In the genomic region with DNA sequence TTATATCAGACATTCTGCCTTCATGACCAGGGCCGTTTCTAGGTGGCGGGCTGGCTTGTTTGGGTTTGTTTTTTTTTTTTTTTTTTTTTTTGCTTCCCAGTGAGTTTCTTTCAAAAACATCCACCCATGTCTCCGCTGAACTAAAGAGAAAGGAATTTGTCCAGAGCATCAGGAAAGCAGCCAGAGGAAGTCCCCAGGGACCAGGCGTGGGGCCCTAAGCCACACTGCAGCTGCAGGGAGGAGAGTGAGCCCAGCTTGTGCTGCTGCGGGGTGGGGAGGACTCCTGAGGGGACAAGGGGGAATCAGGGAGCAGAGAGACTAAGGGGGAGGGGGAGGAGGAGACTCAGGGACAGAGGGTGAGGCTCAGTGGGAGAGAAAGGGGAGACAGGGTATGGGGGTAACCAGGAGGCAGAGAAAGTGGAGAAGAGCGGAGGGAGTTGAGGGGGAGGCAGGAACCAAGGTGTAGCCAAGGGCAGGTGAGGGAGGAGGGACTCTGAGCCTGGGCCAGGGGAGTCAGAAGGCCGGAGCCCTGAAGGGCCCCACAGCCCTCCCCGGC, we compare ENCODE assay signal across 8 cellular contexts. TPM values are rescaled to one million over a fixed set of nuclear protein-coding genes. Genes with fewer than 3 reads are reported as not detected.
DNase-seq lines count a peak whose midpoint lies in the region; ATAC-seq and TF ChIP-seq lines count a peak whose summit lies in the region.

No MANE protein-coding gene starts in this region.

- H3K9me3 ChIP-seq in HEK293 (ENCODE audit: control insufficient read depth, insufficient read depth, low read depth, low read length) (no peaks in the 10 kb centered on the region), SJCRH30 (replicated peaks) (no peaks in the 10 kb centered on the region), left ventricle myocardium inferior (replicated peaks) (no peaks in the 10 kb centered on the region)

- H3K4me3 ChIP-seq in HEK293 (ENCODE audit: low read depth, low read length) (no peak overlapping the region), SJCRH30 (no peak overlapping the region), left ventricle myocardium inferior (peak overlapping the region; percentile 27)

- peaks cover 20% of the 10 kb centered on the region for H3K4me1 ChIP-seq in HEK293 (ENCODE audit: control insufficient read depth, insufficient read depth, low read length)
- H3K4me1 ChIP-seq in SJCRH30: peaks cover 46% of the 10 kb centered on the region
- peaks cover 61% of the 10 kb centered on the region for H3K4me1 ChIP-seq in left ventricle myocardium inferior

- POLR2A ChIA-PET in HEK293 (lab: Yijun Ruan, JAX): interaction anchor here (0.6 to 1.1 kb wide), 4 partner anchors 11 to 228 kb away, joined by 3 to 4 read pairs (median 4); no protein-coding TSS in a partner anchor

- intact Hi-C loops in left ventricle myocardium inferior (cut with micrococcal nuclease): no loop called here

- peak overlapping the region; percentile 71 for H3K27ac ChIP-seq in HEK293 (ENCODE audit: extremely low read depth, low read depth, low read length)
- H3K27ac ChIP-seq in SJCRH30: peak overlapping the region; percentile 50
- H3K27ac ChIP-seq in left ventricle myocardium inferior (replicated peaks): peak overlapping the region; percentile 86

- DNase-seq in SJCRH30: peak; percentile 91 to 92
- peak; percentile 92 for DNase-seq in left ventricle myocardium inferior
- DNase-seq in stromal cell of bone marrow (ENCODE audit: low read depth): peak; percentile 87
- no peak for DNase-seq in effector CD8-positive, alpha-beta T cell (lab: John Stamatoyannopoulos, UW)
- DNase-seq in NOMO-1 treated with DMSO at 0.1 percent for 48 hours (lab: John Stamatoyannopoulos, UW; ENCODE audit: unreplicated experiment): no peak

- no peaks in the 10 kb centered on the region for H3K27me3 ChIP-seq in SJCRH30
- H3K27me3 ChIP-seq in left ventricle myocardium inferior (ENCODE audit: low read depth): peaks cover 4% of the 10 kb centered on the region

- CTCF ChIA-PET in HEK293 (lab: Yijun Ruan, JAX): interaction anchor here (0.6 to 16.8 kb wide), 8 partner anchors 9 to 348 kb away, joined by 3 to 301 read pairs (median 4); no protein-coding TSS in a partner anchor

- H3K36me3 ChIP-seq in HEK293 (ENCODE audit: control insufficient read depth in 2 of 2, insufficient read depth in 1 of 2, low read length in 2 of 2) (no peaks in the 10 kb centered on the region), SJCRH30 (no peaks in the 10 kb centered on the region), left ventricle myocardium inferior (no peaks in the 10 kb centered on the region)

- TF ChIP-seq CTCF in HEK293 (tag by site-specific recombination; IDR thresholded peaks at IDR 0.05): no peak
- no peak for TF ChIP-seq CTCF in left ventricle myocardium inferior (IDR thresholded peaks at IDR 0.05; ENCODE audit: borderline replicate concordance)

- ATAC-seq in HG02970 (IDR thresholded peaks at IDR 0.05; ENCODE audit: low FRiP score, unreplicated experiment) (no peak), GM19452 (IDR thresholded peaks at IDR 0.05; ENCODE audit: unreplicated experiment) (no peak)

TF ChIP-seq in HEK293, 187 proteins besides CTCF, POLR2A, EP300 and RAD21 (continues in another document):
- TF ChIP-seq ZNF626 (tag by site-specific recombination; IDR thresholded peaks at IDR 0.05) (no peak), ZIC2 (tag by site-specific recombination; IDR thresholded peaks at IDR 0.05) (peak; percentile 99), ZNF433 (tag by site-specific recombination; IDR thresholded peaks at IDR 0.05; ENCODE audit: low read depth) (no peak), ZBTB17 (tag by site-specific recombination; IDR thresholded peaks at IDR 0.05) (peak; percentile 41; the same call in 1 of the 2 replicates), ZNF423 (tag by site-specific recombination; IDR thresholded peaks at IDR 0.05) (0 out of 2 replicates have a peak, but pooled peaks have one; percentile 59), ZNF660 (tag by site-specific recombination; IDR thresholded peaks at IDR 0.05) (no peak), ZNF837 (tag by site-specific recombination; IDR thresholded peaks at IDR 0.05) (no peak), ZNF175 (tag by site-specific recombination; IDR thresholded peaks at IDR 0.05) (no peak), GLI4 (tag by site-specific recombination; IDR thresholded peaks at IDR 0.05) (0 out of 2 replicates have a peak, but pooled peaks have one; percentile 19), ZBTB48 (tag by site-specific recombination; IDR thresholded peaks at IDR 0.05) (peak; percentile 96), ZNF221 (tag by site-specific recombination; IDR thresholded peaks at IDR 0.05; ENCODE audit: borderline replicate concordance) (no peak), KLF16 (tag by site-specific recombination; IDR thresholded peaks at IDR 0.05) (no peak), ZNF366 (tag by site-specific recombination; conservative IDR thresholded peaks at IDR 0.05) (peak; percentile 86), ZNF610 (tag by site-specific recombination; IDR thresholded peaks at IDR 0.05; ENCODE audit: borderline replicate concordance) (no peak), ZNF561 (tag by site-specific recombination; IDR thresholded peaks at IDR 0.05; ENCODE audit: borderline replicate concordance) (no peak), ZNF664 (tag by site-specific recombination; IDR thresholded peaks at IDR 0.05) (no peak), ZNF248 (tag by site-specific recombination; IDR thresholded peaks at IDR 0.05) (no peak), ZNF140 (tag by site-specific recombination; IDR thresholded peaks at IDR 0.05) (no peak), ZBTB20 (tag by site-specific recombination; IDR thresholded peaks at IDR 0.05) (peak; percentile 18; the same call in 1 of the 2 replicates), YY2 (tag by site-specific recombination; IDR thresholded peaks at IDR 0.05) (peak; percentile 46; the same call in 1 of the 2 replicates), ZBTB7A (tag by site-specific recombination; IDR thresholded peaks at IDR 0.05; ENCODE audit: low read depth) (peak; percentile 63; the same call in 1 of the 2 replicates), ZNF266 (tag by site-specific recombination; IDR thresholded peaks at IDR 0.05; ENCODE audit: low read depth) (no peak), ZNF510 (tag by site-specific recombination; IDR thresholded peaks at IDR 0.05; ENCODE audit: insufficient replicate concordance) (no peak), SP3 (tag by site-specific recombination; IDR thresholded peaks at IDR 0.05) (no peak), ZBTB1 (tag by site-specific recombination; IDR thresholded peaks at IDR 0.05) (no peak), ZBTB8A (tag by site-specific recombination; IDR thresholded peaks at IDR 0.05) (peak; percentile 62), ZNF239 (tag by site-specific recombination; IDR thresholded peaks at IDR 0.05) (no peak), GFI1B (tag by site-specific recombination; IDR thresholded peaks at IDR 0.05) (no peak), HOXA7 (CRISPR knock-in tag; IDR thresholded peaks at IDR 0.05; ENCODE audit: borderline replicate concordance) (no peak), ZNF311 (tag by site-specific recombination; IDR thresholded peaks at IDR 0.05; ENCODE audit: borderline replicate concordance) (no peak)
- TF ChIP-seq, protein P1, sequence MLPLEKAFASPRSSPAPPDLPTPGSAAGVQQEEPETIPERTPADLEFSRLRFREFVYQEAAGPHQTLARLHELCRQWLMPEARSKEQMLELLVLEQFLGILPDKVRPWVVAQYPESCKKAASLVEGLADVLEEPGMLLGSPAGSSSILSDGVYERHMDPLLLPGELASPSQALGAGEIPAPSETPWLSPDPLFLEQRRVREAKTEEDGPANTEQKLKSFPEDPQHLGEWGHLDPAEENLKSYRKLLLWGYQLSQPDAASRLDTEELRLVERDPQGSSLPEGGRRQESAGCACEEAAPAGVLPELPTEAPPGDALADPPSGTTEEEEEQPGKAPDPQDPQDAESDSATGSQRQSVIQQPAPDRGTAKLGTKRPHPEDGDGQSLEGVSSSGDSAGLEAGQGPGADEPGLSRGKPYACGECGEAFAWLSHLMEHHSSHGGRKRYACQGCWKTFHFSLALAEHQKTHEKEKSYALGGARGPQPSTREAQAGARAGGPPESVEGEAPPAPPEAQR (tag by site-specific recombination; IDR thresholded peaks at IDR 0.05): no peak
- TF ChIP-seq, protein P2, sequence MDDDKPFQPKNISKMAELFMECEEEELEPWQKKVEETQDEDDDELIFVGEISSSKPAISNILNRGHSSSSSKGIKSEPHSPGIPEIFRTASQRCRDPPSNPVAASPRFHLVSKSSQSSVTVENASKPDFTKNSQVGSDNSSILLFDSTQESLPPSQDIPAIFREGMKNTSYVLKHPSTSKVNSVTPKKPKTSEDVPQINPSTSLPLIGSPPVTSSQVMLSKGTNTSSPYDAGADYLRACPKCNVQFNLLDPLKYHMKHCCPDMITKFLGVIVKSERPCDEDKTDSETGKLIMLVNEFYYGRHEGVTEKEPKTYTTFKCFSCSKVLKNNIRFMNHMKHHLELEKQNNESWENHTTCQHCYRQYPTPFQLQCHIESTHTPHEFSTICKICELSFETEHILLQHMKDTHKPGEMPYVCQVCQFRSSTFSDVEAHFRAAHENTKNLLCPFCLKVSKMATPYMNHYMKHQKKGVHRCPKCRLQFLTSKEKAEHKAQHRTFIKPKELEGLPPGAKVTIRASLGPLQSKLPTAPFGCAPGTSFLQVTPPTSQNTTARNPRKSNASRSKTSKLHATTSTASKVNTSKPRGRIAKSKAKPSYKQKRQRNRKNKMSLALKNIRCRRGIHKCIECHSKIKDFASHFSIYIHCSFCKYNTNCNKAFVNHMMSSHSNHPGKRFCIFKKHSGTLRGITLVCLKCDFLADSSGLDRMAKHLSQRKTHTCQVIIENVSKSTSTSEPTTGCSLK (tag by site-specific recombination; IDR thresholded peaks at IDR 0.05): no peak
- TF ChIP-seq, protein P3, sequence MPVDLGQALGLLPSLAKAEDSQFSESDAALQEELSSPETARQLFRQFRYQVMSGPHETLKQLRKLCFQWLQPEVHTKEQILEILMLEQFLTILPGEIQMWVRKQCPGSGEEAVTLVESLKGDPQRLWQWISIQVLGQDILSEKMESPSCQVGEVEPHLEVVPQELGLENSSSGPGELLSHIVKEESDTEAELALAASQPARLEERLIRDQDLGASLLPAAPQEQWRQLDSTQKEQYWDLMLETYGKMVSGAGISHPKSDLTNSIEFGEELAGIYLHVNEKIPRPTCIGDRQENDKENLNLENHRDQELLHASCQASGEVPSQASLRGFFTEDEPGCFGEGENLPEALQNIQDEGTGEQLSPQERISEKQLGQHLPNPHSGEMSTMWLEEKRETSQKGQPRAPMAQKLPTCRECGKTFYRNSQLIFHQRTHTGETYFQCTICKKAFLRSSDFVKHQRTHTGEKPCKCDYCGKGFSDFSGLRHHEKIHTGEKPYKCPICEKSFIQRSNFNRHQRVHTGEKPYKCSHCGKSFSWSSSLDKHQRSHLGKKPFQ (tag by site-specific recombination; IDR thresholded peaks at IDR 0.05): no peak

RNA-seq across cellular contexts. Expression of a gene that starts 49.5 kb away (rescaled TPM):
- total RNA-seq in SJCRH30 (2014; rRNA removed; shearing (Covaris generic)): not detected in 2 replicates
- 0.27 TPM for total RNA-seq in left ventricle myocardium inferior

Comparison
In these comparisons a context has a peak if more than half of its experiments do, and no peak if none do; other contexts are left out.
1. DNase-seq: peak in SJCRH30 (2 of 2), left ventricle myocardium inferior (single experiment) and stromal cell of bone marrow (single experiment); none in effector CD8-positive, alpha-beta T cell (single experiment) and NOMO-1 treated with DMSO at 0.1 percent for 48 hours (single experiment).
2. Peak in every context shown above with its lines, with median percentiles within 50 percentile points of each other: H3K27ac ChIP-seq.